22 cellular contexts compared by ENCODE assay signal in genomic region chr7:152564656-152565055, GRCh38.
DNase-seq lines count a peak whose midpoint lies in the region; ATAC-seq and TF ChIP-seq lines count a peak whose summit lies in the region.
"Had no signal": no experiment of that assay in that cellular context is flagged by ENCODE, and none has a peak within 500 bp of the region (broad histone marks: within the 10 kb centered on the region; RNA-seq: fewer than 3 reads in every experiment).

No MANE protein-coding gene starts in this region.

- H3K4me1 Mint-ChIP-seq in GM23338 = peaks cover 16% of the 10 kb centered on the region
- peaks cover 19% of the 10 kb centered on the region for H3K4me1 Mint-ChIP-seq in central memory CD8-positive, alpha-beta T cell

- H3K27ac Mint-ChIP-seq in GM23338 = no peak overlapping the region
- H3K27ac Mint-ChIP-seq in central memory CD8-positive, alpha-beta T cell (ENCODE audit: low read depth) = no peak overlapping the region
- H3K27ac Mint-ChIP-seq: CD8-positive, alpha-beta T cell; HFFc6 had no signal

- H3K27ac ChIP-seq in GM23338 (ENCODE audit: low read depth) = no peak overlapping the region
- H3K27ac ChIP-seq in Panc1 (ENCODE audit: low read length) = no peak overlapping the region
- H3K27ac ChIP-seq in spleen = no peak overlapping the region
- H3K27ac ChIP-seq: A549; BLaER1 treated with 17β-estradiol and CSF1 and Interleukin-3, amounts not matched to agents 10 nM and 100 nM had no signal

- peak overlapping the region; percentile 96 for H2AFZ ChIP-seq in GM23338

- H3K4me3 ChIP-seq in GM23338 (no peak overlapping the region), Panc1 (ENCODE audit: low read depth in 2 of 2, low read length in 2 of 2) (no peak overlapping the region), spleen (no peak overlapping the region)
- H3K4me3 ChIP-seq: A549; BLaER1 treated with 17β-estradiol and CSF1 and Interleukin-3, amounts not matched to agents 10 nM and 100 nM; GM12878 had no signal

- no peak overlapping the region for H3K4me3 Mint-ChIP-seq in GM23338
- peak overlapping the region; percentile 9 for H3K4me3 Mint-ChIP-seq in central memory CD8-positive, alpha-beta T cell
- H3K4me3 Mint-ChIP-seq: CD8-positive, alpha-beta T cell; HFFc6 had no signal

- intact Hi-C loops in Panc1 (cut with micrococcal nuclease; ENCODE audit: unreplicated experiment) = no loop called here
- intact Hi-C loops in spleen (cut with DNase I; ENCODE audit: low total_unique reads) = no loop called here

- no peaks in the 10 kb centered on the region for H3K27me3 ChIP-seq in GM23338 (ENCODE audit: insufficient read depth)
- H3K27me3 ChIP-seq in Panc1 (ENCODE audit: control insufficient read depth, insufficient read depth, low read length) = no peaks in the 10 kb centered on the region
- peaks cover 0 to 11% (median 0%) of the 10 kb centered on the region in 7 donors for H3K27me3 ChIP-seq in spleen (replicated peaks in 1 of 7)
- H3K27me3 ChIP-seq: BLaER1 treated with 17β-estradiol and CSF1 and Interleukin-3, amounts not matched to agents 10 nM and 100 nM had no signal

- BruUV-seq in Panc1 (replicated peaks; lab: Mats Ljungman, UMichigan) = no TSS peak

- H3K36me3 ChIP-seq in GM23338 (ENCODE audit: insufficient read depth) (no peaks in the 10 kb centered on the region), Panc1 (ENCODE audit: control insufficient read depth, insufficient read depth, low read length) (no peaks in the 10 kb centered on the region), spleen (no peaks in the 10 kb centered on the region)
- H3K36me3 ChIP-seq: BLaER1 treated with 17β-estradiol and CSF1 and Interleukin-3, amounts not matched to agents 10 nM and 100 nM had no signal

- CTCF ChIA-PET in Panc1 (lab: Charles Lee) = no interaction called here

- H3F3A ChIP-seq in GM23338 (replicated peaks; ENCODE audit: low read depth) = no peaks in the 10 kb centered on the region

- no peak for TF ChIP-seq POLR2A in spleen (IDR thresholded peaks at IDR 0.05)

- WGBS in spleen, 5 donors = 31 to 53% (median 42%) methylated on average over 5 of the region's 5 CpGs

- H3K4me2 ChIP-seq in GM23338 = no peak overlapping the region
- H3K4me2 ChIP-seq: A549 had no signal

- peaks cover 5% of the 10 kb centered on the region for H3K27me3 Mint-ChIP-seq in GM23338 (ENCODE audit: insufficient read depth, low read depth, poor library complexity)
- peaks cover 16% of the 10 kb centered on the region for H3K27me3 Mint-ChIP-seq in central memory CD8-positive, alpha-beta T cell

- DNase-seq in GM23338 (ENCODE audit: low spot score) (no peak), Panc1 (ENCODE audit: low read depth, low spot score) (no peak), spleen (peak; percentile 5), NK-92 (lab: John Stamatoyannopoulos, UW; ENCODE audit: unreplicated experiment) (no peak)
- no peak for DNase-seq in central memory CD8-positive, alpha-beta T cell (ENCODE audit: low spot score in 2 of 2)
- DNase-seq in activated T-cell treated with anti-CD3 and anti-CD28 coated beads, Interleukin-2, amount 50 U/mL, for 1 hour = no peak
- DNase-seq: AML-193; Calu3; CD8-positive, alpha-beta T cell; DND-41; EL; GOT3; H7; HFFc6; IMR-90; KBM-7 had no signal

- H3K9me3 ChIP-seq in Panc1 (ENCODE audit: control insufficient read depth, insufficient read depth, low read depth, low read length) (no peaks in the 10 kb centered on the region), spleen (no peaks in the 10 kb centered on the region)
- H3K9me3 ChIP-seq: A549; BLaER1 treated with 17β-estradiol and CSF1 and Interleukin-3, amounts not matched to agents 10 nM and 100 nM had no signal

- H3K9me2 ChIP-seq in GM23338 (ENCODE audit: insufficient read depth) = no peaks in the 10 kb centered on the region

- no peaks in the 10 kb centered on the region for H3K79me2 ChIP-seq in GM23338 (replicated peaks; ENCODE audit: insufficient read depth)

- no peak for ATAC-seq in GM23338
- ATAC-seq in Panc1 = peak; percentile 35; the same call in 1 of the 2 replicates
- ATAC-seq in central memory CD8-positive, alpha-beta T cell (replicated peaks; ENCODE audit: extremely low read depth, poor library complexity, severe bottlenecking) = no peak
- ATAC-seq in GM21528 (IDR thresholded peaks at IDR 0.05; ENCODE audit: low FRiP score, unreplicated experiment) = no peak
- no peak for ATAC-seq in GM21786 (IDR thresholded peaks at IDR 0.05; ENCODE audit: unreplicated experiment)
- ATAC-seq: CD8-positive, alpha-beta T cell; HCT116 had no signal

- in situ Hi-C loops in Panc1 (cut with HindIII; ENCODE audit: low pct_unique_long_range_greater_than_20kb, low sequenced_read_pairs) = no loop called here

- no peaks in the 10 kb centered on the region for H4K20me1 ChIP-seq in GM23338 (replicated peaks; ENCODE audit: insufficient read depth)
- H4K20me1 ChIP-seq: BLaER1 treated with 17β-estradiol and CSF1 and Interleukin-3, amounts not matched to agents 10 nM and 100 nM had no signal

- POLR2A ChIA-PET in Panc1 (lab: Charles Lee) = no interaction called here

- H3K36me3 Mint-ChIP-seq in GM23338 (ENCODE audit: low read depth) = no peaks in the 10 kb centered on the region
- no peaks in the 10 kb centered on the region for H3K36me3 Mint-ChIP-seq in central memory CD8-positive, alpha-beta T cell (ENCODE audit: insufficient read depth)
- H3K36me3 Mint-ChIP-seq: CD8-positive, alpha-beta T cell had no signal

- H3K9me3 Mint-ChIP-seq in GM23338 = no peaks in the 10 kb centered on the region
- H3K9me3 Mint-ChIP-seq in central memory CD8-positive, alpha-beta T cell = no peaks in the 10 kb centered on the region
- H3K9me3 Mint-ChIP-seq: CD8-positive, alpha-beta T cell; HFFc6 had no signal

- TF ChIP-seq CTCF in GM23338 (conservative IDR thresholded peaks at IDR 0.05; ENCODE audit: low read depth in 2 of 2) (no peak), Panc1 (IDR thresholded peaks at IDR 0.05) (no peak), spleen (IDR thresholded peaks at IDR 0.05 in 8 of 11, conservative IDR thresholded peaks at IDR 0.05 in 3 of 11) (no peak)

- no peaks in the 10 kb centered on the region; the same call in 1 of the 2 replicates for H3K4me1 ChIP-seq in GM23338 (ENCODE audit: insufficient read depth)
- no peaks in the 10 kb centered on the region for H3K4me1 ChIP-seq in Panc1 (ENCODE audit: control insufficient read depth, insufficient read depth, low read length)
- H3K4me1 ChIP-seq in spleen = no peaks in the 10 kb centered on the region
- H3K4me1 ChIP-seq: A549 had no signal

TF ChIP-seq in GM23338, 12 proteins besides CTCF, POLR2A, EP300 and RAD21 (continues in another document):
- TF ChIP-seq EZH2phosphoT487 (IDR thresholded peaks at IDR 0.05; ENCODE audit: unreplicated experiment) (no peak), POLR2AphosphoS5 (IDR thresholded peaks at IDR 0.05; ENCODE audit: low read depth) (no peak), JUNB (IDR thresholded peaks at IDR 0.05; ENCODE audit: unreplicated experiment) (no peak), ZNF331 (CRISPR knock-in tag; IDR thresholded peaks at IDR 0.05; ENCODE audit: low read depth) (no peak), REST (IDR thresholded peaks at IDR 0.05; ENCODE audit: unreplicated experiment) (no peak), STAT1 (IDR thresholded peaks at IDR 0.05; ENCODE audit: unreplicated experiment) (no peak), ZNF114 (CRISPR knock-in tag; IDR thresholded peaks at IDR 0.05) (no peak), ETS1 (IDR thresholded peaks at IDR 0.05) (no peak), NANOG (IDR thresholded peaks at IDR 0.05; ENCODE audit: borderline replicate concordance) (no peak)
